9 cellular contexts compared by ENCODE assay signal in the genomic region with DNA sequence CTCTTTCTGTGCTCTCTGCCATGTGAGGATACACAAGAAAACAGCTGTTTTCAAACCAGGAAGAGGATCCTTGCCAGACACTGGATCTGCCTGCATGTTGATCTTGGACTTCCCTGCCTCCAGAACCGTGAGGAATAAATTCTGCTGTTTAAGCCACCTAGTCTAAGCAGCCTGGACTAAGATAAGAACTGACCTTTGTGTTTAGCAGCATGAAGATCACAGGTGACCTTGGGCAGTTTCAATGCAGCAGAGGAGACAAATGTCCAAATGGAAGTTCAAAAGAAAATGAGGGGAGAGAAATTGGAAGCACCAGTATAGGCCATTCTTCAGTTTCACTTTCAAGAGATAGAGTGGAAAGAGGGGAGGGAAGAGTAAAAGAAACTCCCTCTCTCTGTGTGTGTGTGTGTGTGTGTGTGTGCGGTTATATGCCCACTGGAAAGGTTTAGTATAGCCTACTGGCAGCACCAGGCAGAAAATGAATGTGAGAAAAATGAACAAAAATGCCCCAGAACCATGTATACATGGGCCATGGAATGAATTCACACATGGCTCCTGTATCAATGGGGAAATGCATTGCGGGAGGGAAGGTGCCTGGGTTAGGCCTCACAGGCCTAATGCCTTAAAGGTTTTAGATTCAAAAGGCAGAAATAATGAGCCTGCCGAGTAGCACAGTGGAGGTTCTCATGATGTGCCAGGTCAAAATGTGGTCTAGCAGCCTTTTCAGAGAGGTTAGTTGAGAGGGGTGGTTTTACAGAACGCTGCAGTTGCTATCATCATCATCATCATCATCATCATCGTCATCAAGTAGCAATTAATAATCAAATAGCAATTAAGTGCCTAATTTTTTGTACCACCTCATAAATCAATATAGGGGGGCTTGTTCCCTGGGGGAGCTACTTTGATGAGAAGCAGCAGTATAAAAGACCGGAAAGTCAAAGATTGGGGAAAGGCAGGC. TPM values are rescaled to one million over a fixed set of nuclear protein-coding genes. Genes with fewer than 3 reads are reported as not detected.
DNase-seq lines count a peak whose midpoint lies in the region; ATAC-seq and TF ChIP-seq lines count a peak whose summit lies in the region.
"Had no signal": no experiment of that assay in that cellular context is flagged by ENCODE, and none has a peak within 500 bp of the region (broad histone marks: within the 10 kb centered on the region; RNA-seq: fewer than 3 reads in every experiment).

No MANE protein-coding gene starts in this region.

- no peaks in the 10 kb centered on the region for H3K36me3 Mint-ChIP-seq in natural killer cell treated with Interleukin-12 subunit alpha and Interleukin-12 subunit beta and Interleukin-15 and Interleukin-18, amount 100 ng/mL, for 72 hours
- H3K36me3 Mint-ChIP-seq: natural killer cell had no signal

- peak overlapping the region; percentile 89 for H3K27ac ChIP-seq in left ventricle myocardium inferior (replicated peaks)
- peak overlapping the region in 3 of 5 donors; percentile 4 to 93 (median 90) for H3K27ac ChIP-seq in adrenal gland
- peak overlapping the region in 1 of 3 donors; percentile 91 for H3K27ac ChIP-seq in right lobe of liver

- intact Hi-C loops in left ventricle myocardium inferior (cut with micrococcal nuclease) (no loop called here), cardiac septum (cut with DNase I) (loop anchor here (5.0 kb wide), 4 partner anchors 92 to 302 kb away; no protein-coding TSS in a partner anchor), adrenal gland (cut with DNase I) (no loop called here), right lobe of liver (cut with DNase I) (no loop called here)

- H3K4me3 ChIP-seq in left ventricle myocardium inferior = peak overlapping the region; percentile 83
- H3K4me3 ChIP-seq in adrenal gland = peak overlapping the region in 1 of 4 donors; percentile 97
- peak overlapping the region in 2 of 3 donors; percentile 68 to 94 for H3K4me3 ChIP-seq in right lobe of liver

- 52 to 66% (median 56%) methylated on average over 7 of the region's 7 CpGs for WGBS in adrenal gland, 4 donors
- WGBS in right lobe of liver (ENCODE audit: insufficient coverage, low coverage, low lambda C conversion rate, missing lambda C conversion rate) = 66% methylated on average over 7 of the region's 7 CpGs

- H3K27ac Mint-ChIP-seq in natural killer cell treated with Interleukin-12 subunit alpha and Interleukin-12 subunit beta and Interleukin-15 and Interleukin-18, amount 100 ng/mL, for 72 hours = no peak overlapping the region
- H3K27ac Mint-ChIP-seq: natural killer cell had no signal

- TF ChIP-seq POLR2A in adrenal gland (IDR thresholded peaks at IDR 0.05) (no peak), right lobe of liver (IDR thresholded peaks at IDR 0.05) (no peak)

- no peak overlapping the region for H3K4me3 Mint-ChIP-seq in natural killer cell treated with Interleukin-12 subunit alpha and Interleukin-12 subunit beta and Interleukin-15 and Interleukin-18, amount 100 ng/mL, for 72 hours
- H3K4me3 Mint-ChIP-seq: natural killer cell had no signal

- H3K36me3 ChIP-seq in left ventricle myocardium inferior (no peaks in the 10 kb centered on the region), adrenal gland (replicated peaks in 1 of 2) (no peaks in the 10 kb centered on the region), right lobe of liver (no peaks in the 10 kb centered on the region)

- peaks cover 0 to 2% of the 10 kb centered on the region in 2 donors for H3K27me3 Mint-ChIP-seq in natural killer cell treated with Interleukin-12 subunit alpha and Interleukin-12 subunit beta and Interleukin-15 and Interleukin-18, amount 100 ng/mL, for 72 hours

- no peaks in the 10 kb centered on the region for H3K9me3 Mint-ChIP-seq in natural killer cell treated with Interleukin-12 subunit alpha and Interleukin-12 subunit beta and Interleukin-15 and Interleukin-18, amount 100 ng/mL, for 72 hours
- H3K9me3 Mint-ChIP-seq: natural killer cell had no signal

- H3K4me1 ChIP-seq in left ventricle myocardium inferior = peaks cover 39% of the 10 kb centered on the region
- peaks cover 0 to 14% of the 10 kb centered on the region in 2 donors for H3K4me1 ChIP-seq in adrenal gland (replicated peaks in 1 of 2)
- H3K4me1 ChIP-seq in right lobe of liver = peaks cover 0 to 9% (median 4%) of the 10 kb centered on the region in 4 donors

- TF ChIP-seq CTCF in left ventricle myocardium inferior (IDR thresholded peaks at IDR 0.05; ENCODE audit: borderline replicate concordance) (no peak), adrenal gland (IDR thresholded peaks at IDR 0.05) (no peak), right lobe of liver (IDR thresholded peaks at IDR 0.05) (no peak)

- DNase-seq in left ventricle myocardium inferior (no peak), cardiac septum (ENCODE audit: low spot score) (no peak), adrenal gland (peak in 2 of 7 donors; percentile 15 to 32), right lobe of liver (no peak), GM03348 (ENCODE audit: low spot score) (no peak), SHP77 (lab: John Stamatoyannopoulos, UW) (no peak)
- DNase-seq in natural killer cell treated with Interleukin-12 subunit alpha and Interleukin-12 subunit beta and Interleukin-15 and Interleukin-18, amount 100 ng/mL, for 72 hours (ENCODE audit: low spot score) = no peak
- no peak for DNase-seq in stimulated activated CD4-positive, alpha-beta T cell treated with anti-CD3 and anti-CD28 coated beads, Interleukin-4, amount 100 ng/mL, for 4 hours

- peaks cover 9% of the 10 kb centered on the region for H3K9me3 ChIP-seq in left ventricle myocardium inferior (replicated peaks)
- no peaks in the 10 kb centered on the region for H3K9me3 ChIP-seq in adrenal gland (replicated peaks in 1 of 3)
- no peaks in the 10 kb centered on the region for H3K9me3 ChIP-seq in right lobe of liver

- peaks cover 8% of the 10 kb centered on the region for H3K27me3 ChIP-seq in left ventricle myocardium inferior (ENCODE audit: low read depth)
- no peaks in the 10 kb centered on the region for H3K27me3 ChIP-seq in adrenal gland
- no peaks in the 10 kb centered on the region for H3K27me3 ChIP-seq in right lobe of liver

- ATAC-seq in right lobe of liver = no peak
- no peak for ATAC-seq in natural killer cell treated with Interleukin-12 subunit alpha and Interleukin-12 subunit beta and Interleukin-15 and Interleukin-18, amount 100 ng/mL, for 72 hours

- peaks cover 10 to 23% of the 10 kb centered on the region in 2 donors for H3K4me1 Mint-ChIP-seq in natural killer cell treated with Interleukin-12 subunit alpha and Interleukin-12 subunit beta and Interleukin-15 and Interleukin-18, amount 100 ng/mL, for 72 hours (ENCODE audit: low read depth in 2 of 2)

RNA-seq across cellular contexts. Expression of gene CERS6, which starts 1.1 kb away (rescaled TPM):
- total RNA-seq in left ventricle myocardium inferior = 68.9 TPM
- 58.6 TPM for total RNA-seq in cardiac septum
- 10 to 100 TPM; 20.5 to 36.6 (median 29.7) TPM for total RNA-seq in adrenal gland
- polyA plus RNA-seq in adrenal gland = 10 to 100 TPM in 1 of 3 donors, 1 to 10 TPM in 2; 5.0 to 26.9 (median 5.2) TPM
- total RNA-seq in right lobe of liver = 10 to 100 TPM; 10.4 to 30.1 (median 15.6) TPM
- total RNA-seq in natural killer cell treated with Interleukin-12 subunit alpha and Interleukin-12 subunit beta and Interleukin-15 and Interleukin-18, amount 100 ng/mL, for 72 hours = 10 to 100 TPM; 17.8 to 19.5 TPM
